ENCODE assay signal across 1 cellular context in genomic region chr13:108915634-108916497, GRCh38.
A peak's percentile ranks its signal among the peaks of the same experiment; 100 is the strongest.
TF ChIP-seq lines count a peak whose summit lies in the region.

No MANE protein-coding gene starts in this region.

TF ChIP-seq in HepG2, 621 proteins besides CTCF, POLR2A, EP300 and RAD21 (continued from another document and continues in another):
- TF ChIP-seq ZBTB37 (CRISPR knock-in tag; IDR thresholded peaks at IDR 0.05) (no peak), GATA4 (IDR thresholded peaks at IDR 0.05; ENCODE audit: borderline replicate concordance, low read depth) (no peak), PRDM4 (CRISPR knock-in tag; IDR thresholded peaks at IDR 0.05; ENCODE audit: borderline replicate concordance) (no peak), ZFP82 (CRISPR knock-in tag; IDR thresholded peaks at IDR 0.05; ENCODE audit: borderline replicate concordance) (no peak), ZKSCAN8 (CRISPR knock-in tag; IDR thresholded peaks at IDR 0.05; ENCODE audit: borderline replicate concordance) (no peak), CCAR2 (optimal IDR thresholded peaks at IDR 0.05; ENCODE audit: low read depth, low read length) (no peak), CBX2 (IDR thresholded peaks at IDR 0.05; ENCODE audit: low read depth, low read length) (no peak), CBX2 (CRISPR knock-in tag; IDR thresholded peaks at IDR 0.05; ENCODE audit: low read depth) (no peak), ZBTB8A (CRISPR knock-in tag; IDR thresholded peaks at IDR 0.05; ENCODE audit: borderline replicate concordance, low read depth) (no peak), XBP1 (CRISPR knock-in tag; IDR thresholded peaks at IDR 0.05) (0 out of 2 replicates have a peak, but pooled peaks have one; percentile 30), ZNF407 (CRISPR knock-in tag; IDR thresholded peaks at IDR 0.05; ENCODE audit: not compliant biosample characterization) (no peak), FOXK2 (IDR thresholded peaks at IDR 0.05) (peak; percentile 59; the same call in 1 of the 2 replicates), CHD4 (IDR thresholded peaks at IDR 0.05; ENCODE audit: borderline replicate concordance, low read length) (0 out of 2 replicates have a peak, but pooled peaks have one; percentile 48), ZNF367 (CRISPR knock-in tag; IDR thresholded peaks at IDR 0.05; ENCODE audit: borderline replicate concordance) (no peak), ZNF710 (CRISPR knock-in tag; IDR thresholded peaks at IDR 0.05; ENCODE audit: borderline replicate concordance) (no peak), TRIM22 (IDR thresholded peaks at IDR 0.05) (no peak), TFE3 (CRISPR knock-in tag; IDR thresholded peaks at IDR 0.05) (peak; percentile 98), MYPOP (CRISPR knock-in tag; IDR thresholded peaks at IDR 0.05) (no peak), KAT7 (CRISPR knock-in tag; IDR thresholded peaks at IDR 0.05; ENCODE audit: borderline replicate concordance) (no peak), ZNF350 (CRISPR knock-in tag; IDR thresholded peaks at IDR 0.05; ENCODE audit: borderline replicate concordance, low read depth) (no peak), RARA (CRISPR knock-in tag; IDR thresholded peaks at IDR 0.05) (peak; percentile 92), GZF1 (CRISPR knock-in tag; IDR thresholded peaks at IDR 0.05) (no peak), ZNF431 (CRISPR knock-in tag; IDR thresholded peaks at IDR 0.05; ENCODE audit: borderline replicate concordance, low read depth) (no peak), BRCA1 (CRISPR knock-in tag; IDR thresholded peaks at IDR 0.05) (no peak), MED1 (CRISPR knock-in tag; IDR thresholded peaks at IDR 0.05) (peak; percentile 74), MLX (CRISPR knock-in tag; IDR thresholded peaks at IDR 0.05) (0 out of 2 replicates have a peak, but pooled peaks have one; percentile 34), AHDC1 (CRISPR knock-in tag; IDR thresholded peaks at IDR 0.05; ENCODE audit: borderline replicate concordance) (peak; percentile 59; the same call in 1 of the 2 replicates), ZSCAN20 (CRISPR knock-in tag; IDR thresholded peaks at IDR 0.05; ENCODE audit: borderline replicate concordance) (no peak), MXI1 (IDR thresholded peaks at IDR 0.05; ENCODE audit: borderline replicate concordance, low read depth, low read length) (peak; percentile 50; the same call in 1 of the 3 replicates)
